12 cellular contexts compared by ENCODE assay signal in genomic region chr7:22219036-22219435, GRCh38.
DNase-seq lines count a peak whose midpoint lies in the region; ATAC-seq and TF ChIP-seq lines count a peak whose summit lies in the region.
"Had no signal": no experiment of that assay in that cellular context is flagged by ENCODE, and none has a peak within 500 bp of the region (broad histone marks: within the 10 kb centered on the region; RNA-seq: fewer than 3 reads in every experiment).

No MANE protein-coding gene starts in this region.

- H3K27me3 ChIP-seq in Peyer's patch (no peaks in the 10 kb centered on the region), esophagus muscularis mucosa (no peaks in the 10 kb centered on the region), lung (ENCODE audit: control insufficient read depth, insufficient read depth) (no peaks in the 10 kb centered on the region), spleen (replicated peaks in 1 of 7) (no peaks in the 10 kb centered on the region), colonic mucosa (no peaks in the 10 kb centered on the region), SJCRH30 (peaks cover 8% of the 10 kb centered on the region; the same call in 1 of the 2 replicates)

- ATAC-seq in lung (ENCODE audit: insufficient read depth, low FRiP score) (no peak), HG03469 (IDR thresholded peaks at IDR 0.05; ENCODE audit: unreplicated experiment) (no peak)
- ATAC-seq: naive thymus-derived CD8-positive, alpha-beta T cell; PC-3 had no signal

- 74% methylated on average over 4 of the region's 4 CpGs for WGBS in esophagus muscularis mucosa
- WGBS in lung, 2 donors: 52 to 81% methylated on average over 4 of the region's 4 CpGs
- 53 to 79% (median 70%) methylated on average over 4 of the region's 4 CpGs for WGBS in spleen, 5 donors

- DNase-seq in Peyer's patch (no peak), esophagus muscularis mucosa (ENCODE audit: extremely low spot score) (no peak), lung (ENCODE audit: low spot score) (no peak), spleen (no peak), foreskin fibroblast (no peak), colonic mucosa (no peak), SJCRH30 (no peak)
- DNase-seq: naive thymus-derived CD8-positive, alpha-beta T cell; NCI-H1105; NCI-H226; PC-3 had no signal

- no peak for TF ChIP-seq CTCF in Peyer's patch (IDR thresholded peaks at IDR 0.05)
- no peak for TF ChIP-seq CTCF in esophagus muscularis mucosa (IDR thresholded peaks at IDR 0.05)
- TF ChIP-seq CTCF in lung (IDR thresholded peaks at IDR 0.05; ENCODE audit: control extremely low read depth, extremely low read depth): no peak
- TF ChIP-seq CTCF in spleen (IDR thresholded peaks at IDR 0.05 in 8 of 11, conservative IDR thresholded peaks at IDR 0.05 in 3 of 11): no peak
- TF ChIP-seq CTCF in foreskin fibroblast (IDR thresholded peaks at IDR 0.05; ENCODE audit: low read depth, low read length): no peak
- no peak for TF ChIP-seq CTCF in colonic mucosa (IDR thresholded peaks at IDR 0.05)

- H3K36me3 ChIP-seq in Peyer's patch (no peaks in the 10 kb centered on the region), esophagus muscularis mucosa (no peaks in the 10 kb centered on the region), lung (ENCODE audit: control insufficient read depth in 2 of 2, insufficient read depth in 2 of 2, low read length in 2 of 2) (peaks cover 0 to 2% of the 10 kb centered on the region in 2 donors), spleen (no peaks in the 10 kb centered on the region), colonic mucosa (no peaks in the 10 kb centered on the region), SJCRH30 (no peaks in the 10 kb centered on the region)

- H3K9ac ChIP-seq in colonic mucosa (ENCODE audit: low read depth in 2 of 2, low read length in 2 of 2): no peak overlapping the region

- H3K27ac ChIP-seq in Peyer's patch: peak overlapping the region in 3 of 4 donors; percentile 6 to 20 (median 18)
- peak overlapping the region; percentile 62 to 67 (median 64) for H3K27ac ChIP-seq in esophagus muscularis mucosa (replicated peaks in 1 of 4)
- peak overlapping the region; percentile 89 for H3K27ac ChIP-seq in lung (ENCODE audit: low read depth in 1 of 2, low read length in 1 of 2)
- peak overlapping the region; percentile 58 to 83 (median 80) for H3K27ac ChIP-seq in spleen
- H3K27ac ChIP-seq in colonic mucosa: no peak overlapping the region
- no peak overlapping the region for H3K27ac ChIP-seq in SJCRH30

- H3K4me3 ChIP-seq in Peyer's patch: peak overlapping the region in 3 of 4 donors; percentile 3 to 23 (median 16)
- peak overlapping the region; percentile 32 to 48 (median 41) for H3K4me3 ChIP-seq in esophagus muscularis mucosa
- H3K4me3 ChIP-seq in lung: peak overlapping the region; percentile 66
- peak overlapping the region; percentile 16 to 70 (median 45) for H3K4me3 ChIP-seq in spleen
- H3K4me3 ChIP-seq in foreskin fibroblast (ENCODE audit: low read depth in 1 of 2, low read length in 2 of 2): no peak overlapping the region
- no peak overlapping the region for H3K4me3 ChIP-seq in colonic mucosa
- no peak overlapping the region for H3K4me3 ChIP-seq in SJCRH30

- intact Hi-C loops in esophagus muscularis mucosa (cut with DNase I): no loop called here
- intact Hi-C loops in spleen (cut with DNase I; ENCODE audit: low total_unique reads): no loop called here
- intact Hi-C loops in colonic mucosa (cut with DNase I): no loop called here

- no peak for TF ChIP-seq EP300 in esophagus muscularis mucosa (IDR thresholded peaks at IDR 0.05)

- TF ChIP-seq POLR2A in Peyer's patch (IDR thresholded peaks at IDR 0.05) (no peak), esophagus muscularis mucosa (IDR thresholded peaks at IDR 0.05; ENCODE audit: low read depth) (no peak), spleen (IDR thresholded peaks at IDR 0.05) (no peak)

- no peaks in the 10 kb centered on the region for H3K9me3 ChIP-seq in Peyer's patch
- H3K9me3 ChIP-seq in esophagus muscularis mucosa: no peaks in the 10 kb centered on the region
- H3K9me3 ChIP-seq in lung (ENCODE audit: control insufficient read depth in 2 of 2, insufficient read depth in 1 of 2, low read length in 1 of 2): no peaks in the 10 kb centered on the region
- no peaks in the 10 kb centered on the region for H3K9me3 ChIP-seq in spleen
- no peaks in the 10 kb centered on the region for H3K9me3 ChIP-seq in colonic mucosa
- 0 out of 2 replicates have a peak, but pooled peaks cover 3% of the 10 kb centered on the region for H3K9me3 ChIP-seq in SJCRH30 (replicated peaks)

- H3K4me1 ChIP-seq in Peyer's patch: no peaks in the 10 kb centered on the region
- peaks cover 0 to 13% (median 6%) of the 10 kb centered on the region in 4 donors for H3K4me1 ChIP-seq in esophagus muscularis mucosa
- peaks cover 4 to 7% of the 10 kb centered on the region in 2 donors for H3K4me1 ChIP-seq in lung (ENCODE audit: control insufficient read depth in 2 of 2, insufficient read depth in 2 of 2, low read length in 2 of 2)
- H3K4me1 ChIP-seq in spleen: peaks cover 0 to 48% (median 4%) of the 10 kb centered on the region in 6 donors
- no peaks in the 10 kb centered on the region for H3K4me1 ChIP-seq in colonic mucosa
- H3K4me1 ChIP-seq in SJCRH30: no peaks in the 10 kb centered on the region

Comparison
In these comparisons a context has a peak if more than half of its experiments do, and no peak if none do; other contexts are left out.
1. H3K27ac ChIP-seq: peak in Peyer's patch (3 of 4), esophagus muscularis mucosa (4 of 4), lung (2 of 2) and spleen (8 of 8); none in colonic mucosa (single experiment) and SJCRH30 (single experiment).
2. H3K4me3 ChIP-seq: peak in Peyer's patch (3 of 4), esophagus muscularis mucosa (4 of 4), lung (single experiment) and spleen (8 of 8); none in foreskin fibroblast (0 of 2), colonic mucosa (single experiment) and SJCRH30 (single experiment).